Comparison of ENCODE assay signal across 1 cellular context in the genomic region with DNA sequence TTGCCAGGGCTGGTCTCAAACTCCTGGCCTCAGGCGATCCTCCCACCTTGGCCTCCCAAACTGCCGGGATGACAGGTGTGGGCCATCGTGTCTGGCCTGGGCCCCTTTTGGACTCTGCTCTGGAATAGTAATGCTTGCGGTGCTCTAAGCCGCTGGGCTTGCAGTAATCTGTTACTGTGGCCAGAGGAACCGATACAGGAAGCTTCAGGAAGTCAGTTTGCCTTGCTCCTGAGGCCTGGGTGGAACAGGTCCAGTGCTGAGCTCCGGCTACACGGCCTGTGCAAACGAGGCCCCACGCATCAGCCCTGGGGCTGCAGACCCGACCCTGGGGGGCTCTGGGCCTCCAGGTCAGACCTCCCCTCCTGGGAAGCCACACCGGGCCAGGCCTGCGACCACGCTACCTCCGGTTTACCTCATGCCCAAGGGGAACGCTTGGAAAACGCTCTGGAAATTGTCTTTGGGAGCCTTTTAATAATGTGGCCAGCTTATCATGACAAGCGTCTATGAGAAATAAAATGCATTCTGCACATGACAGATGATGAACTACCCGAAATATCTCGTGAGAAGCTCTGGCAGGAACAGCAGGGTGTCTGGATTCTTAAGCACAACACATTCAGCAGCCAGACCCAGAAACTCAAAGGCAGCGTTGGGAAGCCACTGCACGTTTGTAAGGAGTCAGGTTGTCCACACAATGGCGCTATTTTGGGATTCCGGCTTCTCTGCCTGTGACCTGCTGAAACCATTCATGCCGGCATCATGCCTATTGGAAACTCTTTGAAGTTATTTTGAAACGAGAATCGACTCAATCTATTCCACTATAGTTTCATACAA.
TF ChIP-seq lines count a peak whose summit lies in the region.

No MANE protein-coding gene starts in this region.

TF ChIP-seq in K562, 482 proteins besides CTCF, POLR2A, EP300 and RAD21:
- TF ChIP-seq POLR2G (IDR thresholded peaks at IDR 0.05; ENCODE audit: low read depth, low read length) (peak; percentile 60), ADNP (tag; IDR thresholded peaks at IDR 0.05) (no peak), ZZZ3 (IDR thresholded peaks at IDR 0.05) (no peak), LARP7 (IDR thresholded peaks at IDR 0.05) (no peak), SP1 (CRISPR knock-in tag; IDR thresholded peaks at IDR 0.05) (0 out of 2 replicates have a peak, but pooled peaks have one; percentile 46), TEAD4 (IDR thresholded peaks at IDR 0.05; ENCODE audit: low read length) (0 out of 2 replicates have a peak, but pooled peaks have one; percentile 35), TEAD4 (CRISPR knock-in tag; IDR thresholded peaks at IDR 0.05; ENCODE audit: borderline replicate concordance) (no peak)
- TF ChIP-seq, protein P1, sequence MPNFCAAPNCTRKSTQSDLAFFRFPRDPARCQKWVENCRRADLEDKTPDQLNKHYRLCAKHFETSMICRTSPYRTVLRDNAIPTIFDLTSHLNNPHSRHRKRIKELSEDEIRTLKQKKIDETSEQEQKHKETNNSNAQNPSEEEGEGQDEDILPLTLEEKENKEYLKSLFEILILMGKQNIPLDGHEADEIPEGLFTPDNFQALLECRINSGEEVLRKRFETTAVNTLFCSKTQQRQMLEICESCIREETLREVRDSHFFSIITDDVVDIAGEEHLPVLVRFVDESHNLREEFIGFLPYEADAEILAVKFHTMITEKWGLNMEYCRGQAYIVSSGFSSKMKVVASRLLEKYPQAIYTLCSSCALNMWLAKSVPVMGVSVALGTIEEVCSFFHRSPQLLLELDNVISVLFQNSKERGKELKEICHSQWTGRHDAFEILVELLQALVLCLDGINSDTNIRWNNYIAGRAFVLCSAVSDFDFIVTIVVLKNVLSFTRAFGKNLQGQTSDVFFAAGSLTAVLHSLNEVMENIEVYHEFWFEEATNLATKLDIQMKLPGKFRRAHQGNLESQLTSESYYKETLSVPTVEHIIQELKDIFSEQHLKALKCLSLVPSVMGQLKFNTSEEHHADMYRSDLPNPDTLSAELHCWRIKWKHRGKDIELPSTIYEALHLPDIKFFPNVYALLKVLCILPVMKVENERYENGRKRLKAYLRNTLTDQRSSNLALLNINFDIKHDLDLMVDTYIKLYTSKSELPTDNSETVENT (CRISPR knock-in tag; IDR thresholded peaks at IDR 0.05): no peak
- TF ChIP-seq, protein P2, sequence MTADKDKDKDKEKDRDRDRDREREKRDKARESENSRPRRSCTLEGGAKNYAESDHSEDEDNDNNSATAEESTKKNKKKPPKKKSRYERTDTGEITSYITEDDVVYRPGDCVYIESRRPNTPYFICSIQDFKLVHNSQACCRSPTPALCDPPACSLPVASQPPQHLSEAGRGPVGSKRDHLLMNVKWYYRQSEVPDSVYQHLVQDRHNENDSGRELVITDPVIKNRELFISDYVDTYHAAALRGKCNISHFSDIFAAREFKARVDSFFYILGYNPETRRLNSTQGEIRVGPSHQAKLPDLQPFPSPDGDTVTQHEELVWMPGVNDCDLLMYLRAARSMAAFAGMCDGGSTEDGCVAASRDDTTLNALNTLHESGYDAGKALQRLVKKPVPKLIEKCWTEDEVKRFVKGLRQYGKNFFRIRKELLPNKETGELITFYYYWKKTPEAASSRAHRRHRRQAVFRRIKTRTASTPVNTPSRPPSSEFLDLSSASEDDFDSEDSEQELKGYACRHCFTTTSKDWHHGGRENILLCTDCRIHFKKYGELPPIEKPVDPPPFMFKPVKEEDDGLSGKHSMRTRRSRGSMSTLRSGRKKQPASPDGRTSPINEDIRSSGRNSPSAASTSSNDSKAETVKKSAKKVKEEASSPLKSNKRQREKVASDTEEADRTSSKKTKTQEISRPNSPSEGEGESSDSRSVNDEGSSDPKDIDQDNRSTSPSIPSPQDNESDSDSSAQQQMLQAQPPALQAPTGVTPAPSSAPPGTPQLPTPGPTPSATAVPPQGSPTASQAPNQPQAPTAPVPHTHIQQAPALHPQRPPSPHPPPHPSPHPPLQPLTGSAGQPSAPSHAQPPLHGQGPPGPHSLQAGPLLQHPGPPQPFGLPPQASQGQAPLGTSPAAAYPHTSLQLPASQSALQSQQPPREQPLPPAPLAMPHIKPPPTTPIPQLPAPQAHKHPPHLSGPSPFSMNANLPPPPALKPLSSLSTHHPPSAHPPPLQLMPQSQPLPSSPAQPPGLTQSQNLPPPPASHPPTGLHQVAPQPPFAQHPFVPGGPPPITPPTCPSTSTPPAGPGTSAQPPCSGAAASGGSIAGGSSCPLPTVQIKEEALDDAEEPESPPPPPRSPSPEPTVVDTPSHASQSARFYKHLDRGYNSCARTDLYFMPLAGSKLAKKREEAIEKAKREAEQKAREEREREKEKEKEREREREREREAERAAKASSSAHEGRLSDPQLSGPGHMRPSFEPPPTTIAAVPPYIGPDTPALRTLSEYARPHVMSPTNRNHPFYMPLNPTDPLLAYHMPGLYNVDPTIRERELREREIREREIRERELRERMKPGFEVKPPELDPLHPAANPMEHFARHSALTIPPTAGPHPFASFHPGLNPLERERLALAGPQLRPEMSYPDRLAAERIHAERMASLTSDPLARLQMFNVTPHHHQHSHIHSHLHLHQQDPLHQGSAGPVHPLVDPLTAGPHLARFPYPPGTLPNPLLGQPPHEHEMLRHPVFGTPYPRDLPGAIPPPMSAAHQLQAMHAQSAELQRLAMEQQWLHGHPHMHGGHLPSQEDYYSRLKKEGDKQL (CRISPR knock-in tag; IDR thresholded peaks at IDR 0.05; ENCODE audit: borderline replicate concordance): no peak
